ENCODE assay signal across 8 cellular contexts in genomic region chr9:137550241-137550621, GRCh38. TPM values are rescaled to one million over a fixed set of nuclear protein-coding genes. Genes with fewer than 3 reads are reported as not detected.
DNase-seq lines count a peak whose midpoint lies in the region; ATAC-seq and TF ChIP-seq lines count a peak whose summit lies in the region.

Gene PNPLA7 (minus strand): TSS chr9:137550402. CDS start chr9:137550197, 205 bp downstream.

- peak within 1 kb of the TSS; percentile 70 for H3K9ac ChIP-seq in OCI-LY3 (ENCODE audit: low read length)

- peak within 1 kb of the TSS; percentile 55 for H3K4me3 ChIP-seq in CD8-positive, alpha-beta memory T cell (ENCODE audit: low read length)
- H3K4me3 ChIP-seq in OCI-LY3 (ENCODE audit: low read length) = peak within 1 kb of the TSS; percentile 90
- peak within 1 kb of the TSS; percentile 91 to 98 (median 94) for H3K4me3 ChIP-seq in esophagus muscularis mucosa
- peak within 1 kb of the TSS; percentile 38 for H3K4me3 ChIP-seq in mucosa of descending colon

- peak in 1 of 2 donors; percentile 23 for ATAC-seq in activated T-cell treated with anti-CD3 and anti-CD28 coated beads, Interleukin-2, amount 50 U/mL, for 72 hours (replicated peaks in 1 of 2)
- peak; percentile 83 for ATAC-seq in mucosa of descending colon
- ATAC-seq in stimulated activated naive CD8-positive, alpha-beta T cell treated with anti-CD3 and anti-CD28 coated beads, Interleukin-15, amount 100 ng/mL, for 72 hours = no peak
- no peak for ATAC-seq in HG02840 (IDR thresholded peaks at IDR 0.05; ENCODE audit: low FRiP score, unreplicated experiment)

- peak within 1 kb of the TSS; percentile 87 to 95 (median 90) for H3K4me3 Mint-ChIP-seq in CD8-positive, alpha-beta memory T cell
- peak within 1 kb of the TSS; percentile 89 to 91 for H3K4me3 Mint-ChIP-seq in activated T-cell treated with anti-CD3 and anti-CD28 coated beads, Interleukin-2, amount 50 U/mL, for 72 hours
- peak within 1 kb of the TSS; percentile 90 to 91 for H3K4me3 Mint-ChIP-seq in stimulated activated naive CD8-positive, alpha-beta T cell treated with anti-CD3 and anti-CD28 coated beads, Interleukin-15, amount 100 ng/mL, for 72 hours

- H3K27me3 ChIP-seq in CD8-positive, alpha-beta memory T cell (ENCODE audit: insufficient read depth, low read length, poor library complexity, severe bottlenecking) = no peaks in the 10 kb centered on the region
- H3K27me3 ChIP-seq in OCI-LY3 (ENCODE audit: low read depth, low read length) (no peaks in the 10 kb centered on the region), esophagus muscularis mucosa (peaks cover 0 to 3% (median 0%) of the 10 kb centered on the region in 4 donors)

- no peaks in the 10 kb centered on the region for H3K9me3 ChIP-seq in CD8-positive, alpha-beta memory T cell (ENCODE audit: low read length)
- H3K9me3 ChIP-seq in OCI-LY3 (ENCODE audit: insufficient read depth, low read length) = no peaks in the 10 kb centered on the region
- H3K9me3 ChIP-seq in esophagus muscularis mucosa = no peaks in the 10 kb centered on the region
- H3K9me3 ChIP-seq in mucosa of descending colon = peaks cover 3% of the 10 kb centered on the region

- 0 out of 2 replicates have a peak within 1 kb of the TSS, but pooled peaks have one; percentile 25 for H2AFZ ChIP-seq in OCI-LY3 (ENCODE audit: low read depth, low read length)

- H3K9me3 Mint-ChIP-seq in CD8-positive, alpha-beta memory T cell = no peaks in the 10 kb centered on the region
- H3K9me3 Mint-ChIP-seq in activated T-cell treated with anti-CD3 and anti-CD28 coated beads, Interleukin-2, amount 50 U/mL, for 72 hours = no peaks in the 10 kb centered on the region
- no peaks in the 10 kb centered on the region for H3K9me3 Mint-ChIP-seq in stimulated activated naive CD8-positive, alpha-beta T cell treated with anti-CD3 and anti-CD28 coated beads, Interleukin-15, amount 100 ng/mL, for 72 hours

- H3K27me3 Mint-ChIP-seq in CD8-positive, alpha-beta memory T cell = no peaks in the 10 kb centered on the region
- H3K27me3 Mint-ChIP-seq in activated T-cell treated with anti-CD3 and anti-CD28 coated beads, Interleukin-2, amount 50 U/mL, for 72 hours (ENCODE audit: low read depth) = no peaks in the 10 kb centered on the region
- H3K27me3 Mint-ChIP-seq in stimulated activated naive CD8-positive, alpha-beta T cell treated with anti-CD3 and anti-CD28 coated beads, Interleukin-15, amount 100 ng/mL, for 72 hours = no peaks in the 10 kb centered on the region

- H3K27ac ChIP-seq in CD8-positive, alpha-beta memory T cell (ENCODE audit: low read depth, low read length) = peak within 1 kb of the TSS; percentile 51
- peak within 1 kb of the TSS; percentile 41 for H3K27ac ChIP-seq in OCI-LY3 (ENCODE audit: low read length)
- peak within 1 kb of the TSS; percentile 87 to 97 (median 96) for H3K27ac ChIP-seq in esophagus muscularis mucosa (replicated peaks in 1 of 4)

- no peak for TF ChIP-seq EP300 in esophagus muscularis mucosa (IDR thresholded peaks at IDR 0.05)

- H4K20me1 ChIP-seq in OCI-LY3 (ENCODE audit: insufficient read depth, low read length) = peaks cover 3% of the 10 kb centered on the region; the same call in 1 of the 2 replicates

- peaks cover 10 to 20% (median 13%) of the 10 kb centered on the region in 3 donors for H3K4me1 Mint-ChIP-seq in CD8-positive, alpha-beta memory T cell
- peaks cover 21% of the 10 kb centered on the region for H3K4me1 Mint-ChIP-seq in activated T-cell treated with anti-CD3 and anti-CD28 coated beads, Interleukin-2, amount 50 U/mL, for 72 hours (ENCODE audit: low read depth)
- H3K4me1 Mint-ChIP-seq in stimulated activated naive CD8-positive, alpha-beta T cell treated with anti-CD3 and anti-CD28 coated beads, Interleukin-15, amount 100 ng/mL, for 72 hours = peaks cover 32% of the 10 kb centered on the region

- TF ChIP-seq CTCF in OCI-LY3 (IDR thresholded peaks at IDR 0.05; ENCODE audit: low read depth, low read length) = no peak
- no peak for TF ChIP-seq CTCF in esophagus muscularis mucosa (IDR thresholded peaks at IDR 0.05)
- TF ChIP-seq CTCF in mucosa of descending colon (IDR thresholded peaks at IDR 0.05) = no peak

- POLR2A ChIA-PET in CD8-positive, alpha-beta memory T cell (lab: Charles Lee) = no interaction called here

- H3K79me2 ChIP-seq in OCI-LY3 (ENCODE audit: low read length) = no peaks in the 10 kb centered on the region

- peak within 1 kb of the TSS; percentile 83 for H3K4me2 ChIP-seq in OCI-LY3 (ENCODE audit: low read length)

- H3K4me1 ChIP-seq in CD8-positive, alpha-beta memory T cell (ENCODE audit: insufficient read depth, low read length) = peaks cover 14% of the 10 kb centered on the region
- H3K4me1 ChIP-seq in OCI-LY3 (ENCODE audit: low read length) = peaks cover 12% of the 10 kb centered on the region; the same call in 1 of the 2 replicates
- H3K4me1 ChIP-seq in esophagus muscularis mucosa = peaks cover 13 to 41% (median 38%) of the 10 kb centered on the region in 4 donors
- peaks cover 13% of the 10 kb centered on the region for H3K4me1 ChIP-seq in mucosa of descending colon (ENCODE audit: low read depth)

- 27% methylated on average over 2 of the region's 13 CpGs for WGBS in esophagus muscularis mucosa

- intact Hi-C loops in esophagus muscularis mucosa (cut with DNase I) (no loop called here), mucosa of descending colon (cut with DNase I, micrococcal nuclease) (no loop called here)

- DNase-seq in CD8-positive, alpha-beta memory T cell = peak; percentile 13 to 64 (median 42)
- DNase-seq in HuH-7 (ENCODE audit: low spot score) = peak; percentile 88
- DNase-seq in activated T-cell treated with anti-CD3 and anti-CD28 coated beads, Interleukin-2, amount 50 U/mL, for 72 hours = peak; percentile 52 to 53
- peak; percentile 95 for DNase-seq in esophagus muscularis mucosa (ENCODE audit: extremely low spot score)
- peak; percentile 92 to 94 (median 93) for DNase-seq in mucosa of descending colon
- DNase-seq in stimulated activated naive CD8-positive, alpha-beta T cell treated with anti-CD3 and anti-CD28 coated beads, Interleukin-15, amount 100 ng/mL, for 72 hours = peak in 1 of 2 donors; percentile 34

- no peak for TF ChIP-seq POLR2A in esophagus muscularis mucosa (IDR thresholded peaks at IDR 0.05; ENCODE audit: low read depth)

- H3K36me3 Mint-ChIP-seq in CD8-positive, alpha-beta memory T cell = peaks cover 0 to 16% (median 3%) of the 10 kb centered on the region in 3 donors
- H3K36me3 Mint-ChIP-seq in activated T-cell treated with anti-CD3 and anti-CD28 coated beads, Interleukin-2, amount 50 U/mL, for 72 hours (ENCODE audit: insufficient read depth in 2 of 2) = peaks cover 3% of the 10 kb centered on the region in 2 donors

- H3K36me3 ChIP-seq in CD8-positive, alpha-beta memory T cell (ENCODE audit: insufficient read depth, low read length) = no peaks in the 10 kb centered on the region
- H3K36me3 ChIP-seq in OCI-LY3 (replicated peaks; ENCODE audit: low read depth, low read length) (peaks cover 8% of the 10 kb centered on the region), esophagus muscularis mucosa (peaks cover 0 to 24% (median 17%) of the 10 kb centered on the region in 4 donors), mucosa of descending colon (ENCODE audit: low read depth) (no peaks in the 10 kb centered on the region)

- CTCF ChIA-PET in CD8-positive, alpha-beta memory T cell (lab: Charles Lee) = interaction anchor here (0.9 to 2.2 kb wide), 3 partner anchors 15 to 29 kb away, joined by 3 to 7 read pairs (median 3); no protein-coding TSS in a partner anchor

- peak within 1 kb of the TSS; percentile 70 to 92 (median 84) for H3K27ac Mint-ChIP-seq in CD8-positive, alpha-beta memory T cell
- H3K27ac Mint-ChIP-seq in activated T-cell treated with anti-CD3 and anti-CD28 coated beads, Interleukin-2, amount 50 U/mL, for 72 hours = peak within 1 kb of the TSS; percentile 63
- H3K27ac Mint-ChIP-seq in stimulated activated naive CD8-positive, alpha-beta T cell treated with anti-CD3 and anti-CD28 coated beads, Interleukin-15, amount 100 ng/mL, for 72 hours = peak within 1 kb of the TSS; percentile 59 to 89

RNA-seq across cellular contexts. Expression of gene PNPLA7, which starts in this region (rescaled TPM):
- 1 to 10 TPM; 2.0 to 2.4 TPM for total RNA-seq in CD8-positive, alpha-beta memory T cell
- 0.79 TPM for polyA plus RNA-seq in CD8-positive, alpha-beta memory T cell
- total RNA-seq in activated T-cell treated with anti-CD3 and anti-CD28 coated beads, Interleukin-2, amount 50 U/mL, for 72 hours = 1 to 10 TPM; 6.8 to 8.2 TPM
- total RNA-seq in esophagus muscularis mucosa (1 to 10 TPM; 3.0 to 6.2 (median 4.0) TPM), mucosa of descending colon (10 to 100 TPM; 16.7 to 27.4 (median 17.2) TPM)

Comparison
In these comparisons a context has a peak if more than half of its experiments do, and no peak if none do; other contexts are left out.
1. H3K27ac ChIP-seq: peak in every context shown above with its lines; median percentile 96 in esophagus muscularis mucosa; 51 in CD8-positive, alpha-beta memory T cell; 41 in OCI-LY3.
2. H3K4me3 ChIP-seq: peak in every context shown above with its lines; median percentile 94 in esophagus muscularis mucosa; 90 in OCI-LY3; 55 in CD8-positive, alpha-beta memory T cell; 38 in mucosa of descending colon.